In the genomic region with DNA sequence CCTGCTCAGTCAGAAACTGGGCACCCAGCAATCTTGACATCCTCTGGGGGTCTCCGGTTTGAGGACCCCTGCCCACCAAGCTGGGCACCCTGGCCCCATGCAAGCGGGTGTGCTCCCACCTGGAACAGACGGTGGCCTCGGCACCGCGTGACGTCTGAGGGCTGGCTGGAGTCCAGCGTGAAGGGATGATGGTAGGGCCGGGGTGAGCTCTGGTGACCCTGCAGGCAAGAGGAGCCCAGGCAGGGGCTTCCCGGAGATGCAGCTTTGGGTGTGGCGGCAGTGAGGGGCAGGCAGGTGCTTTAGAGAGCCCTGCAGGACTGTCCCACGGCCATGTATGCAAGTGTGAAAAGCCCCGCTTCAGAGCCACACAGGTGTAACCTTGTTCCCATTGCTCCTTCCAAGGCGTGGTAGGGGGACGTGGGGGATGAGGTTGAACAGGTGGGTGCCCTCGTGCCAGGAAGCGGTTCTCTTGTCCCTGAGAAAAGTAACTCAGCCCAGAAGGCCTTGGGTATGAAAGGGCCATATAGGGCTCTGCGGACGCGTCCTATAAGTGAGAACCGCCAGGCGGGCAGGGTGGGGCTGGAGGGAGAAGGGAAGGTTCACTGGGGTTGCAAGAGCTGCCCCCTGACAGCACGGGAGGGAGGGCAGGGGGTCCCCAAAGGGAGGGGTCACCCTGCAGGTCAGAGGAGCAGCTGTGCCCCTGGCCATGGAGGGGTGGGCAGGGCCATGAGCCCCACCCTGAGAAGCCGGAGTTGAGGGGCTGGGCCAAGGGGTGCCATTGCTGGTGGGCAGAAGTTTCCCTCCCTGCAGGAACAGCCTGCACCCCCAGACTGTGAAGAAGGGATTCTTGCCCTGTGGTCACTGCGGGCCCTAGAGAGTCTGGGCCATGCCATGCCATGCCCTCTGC, we compare ENCODE assay signal across 30 cellular contexts. TPM values are rescaled to one million over a fixed set of nuclear protein-coding genes. Genes with fewer than 3 reads are reported as not detected.
DNase-seq lines count a peak whose midpoint lies in the region; ATAC-seq and TF ChIP-seq lines count a peak whose summit lies in the region.
"Had no signal": no experiment of that assay in that cellular context is flagged by ENCODE, and none has a peak within 500 bp of the region (broad histone marks: within the 10 kb centered on the region; RNA-seq: fewer than 3 reads in every experiment).

No MANE protein-coding gene starts in this region.

- H2BK120ac ChIP-seq in mesenchymal stem cell (ENCODE audit: low read depth, low read length): no peak overlapping the region

- H3K14ac ChIP-seq in mesenchymal stem cell (ENCODE audit: low read length in 2 of 2): no peak overlapping the region

- no peaks in the 10 kb centered on the region for H3K4me1 Mint-ChIP-seq in WTC11
- peaks cover 7% of the 10 kb centered on the region for H3K4me1 Mint-ChIP-seq in neural progenitor cell

- H4K8ac ChIP-seq in mesenchymal stem cell (ENCODE audit: low read length): peak overlapping the region; percentile 24

- no peaks in the 10 kb centered on the region for H3K79me1 ChIP-seq in mesenchymal stem cell (replicated peaks; ENCODE audit: low read length, poor library complexity, severe bottlenecking)

- TF ChIP-seq POLR2A in breast epithelium (IDR thresholded peaks at IDR 0.05): no peak

- H3K79me2 ChIP-seq in neural progenitor cell (ENCODE audit: low read depth): no peaks in the 10 kb centered on the region

- peaks cover 19% of the 10 kb centered on the region for H3F3A ChIP-seq in neural progenitor cell (ENCODE audit: low read depth)

- H3K4me3 Mint-ChIP-seq in WTC11 (no peak overlapping the region), neural progenitor cell (no peak overlapping the region)
- H3K4me3 Mint-ChIP-seq: activated CD8-positive, alpha-beta T cell treated with anti-CD3 and anti-CD28 coated beads for 36 hours; activated naive CD8-positive, alpha-beta T cell; effector memory CD8-positive, alpha-beta T cell; T-cell had no signal

- POLR2A ChIA-PET in HEK293 (lab: Yijun Ruan, JAX): no interaction called here
- POLR2A ChIA-PET in WTC11 (lab: Charles Lee): no interaction called here

- ATAC-seq in WTC11: no peak
- ATAC-seq: activated CD4-positive, CD25-positive, alpha-beta regulatory T cell treated with anti-CD3 and anti-CD28 coated beads, Interleukin-2, amount 50 U/mL, for 24 hours; activated CD8-positive, alpha-beta T cell treated with anti-CD3 and anti-CD28 coated beads for 36 hours; effector memory CD8-positive, alpha-beta T cell; PC-3 had no signal

- H3K4me1 ChIP-seq in HEK293 (ENCODE audit: control insufficient read depth, insufficient read depth, low read length) (no peaks in the 10 kb centered on the region), mesenchymal stem cell (ENCODE audit: control insufficient read depth, insufficient read depth, low read depth, low read length) (peaks cover 3% of the 10 kb centered on the region), breast epithelium (no peaks in the 10 kb centered on the region), neural progenitor cell (no peaks in the 10 kb centered on the region)
- H3K4me1 ChIP-seq: BLaER1 had no signal

- H4K91ac ChIP-seq in mesenchymal stem cell (ENCODE audit: low read length): peak overlapping the region; percentile 52

- H2BK5ac ChIP-seq in mesenchymal stem cell (ENCODE audit: low read depth, low read length, poor library complexity, severe bottlenecking): no peak overlapping the region

- H3K36me3 ChIP-seq in HEK293 (ENCODE audit: control insufficient read depth in 2 of 2, insufficient read depth in 1 of 2, low read length in 2 of 2): peaks cover 0 to 29% of the 10 kb centered on the region in 2 experiments; a peak in 1 of 3 replicates
- H3K36me3 ChIP-seq in mesenchymal stem cell (ENCODE audit: control insufficient read depth in 1 of 2, insufficient read depth in 2 of 2, low read depth in 1 of 2, low read length in 2 of 2): peaks cover 30 to 46% of the 10 kb centered on the region in 2 experiments
- peaks cover 10% of the 10 kb centered on the region for H3K36me3 ChIP-seq in breast epithelium
- H3K36me3 ChIP-seq in neural progenitor cell: no peaks in the 10 kb centered on the region

- TF ChIP-seq CTCF in HEK293 (tag by site-specific recombination; IDR thresholded peaks at IDR 0.05) (no peak), WTC11 (IDR thresholded peaks at IDR 0.05) (no peak), breast epithelium (IDR thresholded peaks at IDR 0.05) (no peak), neural progenitor cell (IDR thresholded peaks at IDR 0.05) (no peak)

- no peak overlapping the region for H3K4me2 ChIP-seq in mesenchymal stem cell (ENCODE audit: low read length, poor library complexity, severe bottlenecking)
- H3K4me2 ChIP-seq in neural progenitor cell: no peak overlapping the region
- H3K4me2 ChIP-seq: BLaER1 had no signal

- H3K27ac ChIP-seq in HEK293 (ENCODE audit: extremely low read depth, low read depth, low read length): no peak overlapping the region
- H3K27ac ChIP-seq in mesenchymal stem cell (ENCODE audit: low read length, poor library complexity, severe bottlenecking): no peak overlapping the region
- H3K27ac ChIP-seq in breast epithelium: no peak overlapping the region
- no peak overlapping the region for H3K27ac ChIP-seq in neural progenitor cell
- H3K27ac ChIP-seq: BLaER1, suprapubic skin had no signal

- no peak overlapping the region for H2AK5ac ChIP-seq in mesenchymal stem cell (ENCODE audit: low read length, severe bottlenecking)

- H3K9me3 Mint-ChIP-seq in WTC11 (no peaks in the 10 kb centered on the region), neural progenitor cell (no peaks in the 10 kb centered on the region)
- H3K9me3 Mint-ChIP-seq: activated CD8-positive, alpha-beta T cell treated with anti-CD3 and anti-CD28 coated beads for 36 hours; effector memory CD8-positive, alpha-beta T cell; T-cell had no signal

- H3K18ac ChIP-seq in mesenchymal stem cell (ENCODE audit: low read depth in 1 of 2, low read length in 2 of 2): no peak overlapping the region

- intact Hi-C loops in breast epithelium (cut with DNase I; ENCODE audit: low total_unique reads): no loop called here

- H3K27me3 ChIP-seq in mesenchymal stem cell (ENCODE audit: control insufficient read depth in 1 of 2, insufficient read depth in 1 of 2, low read length in 2 of 2): peaks cover 0 to 22% of the 10 kb centered on the region in 2 experiments
- H3K27me3 ChIP-seq in breast epithelium: no peaks in the 10 kb centered on the region
- H3K27me3 ChIP-seq in neural progenitor cell: no peaks in the 10 kb centered on the region
- H3K27me3 ChIP-seq: BLaER1, suprapubic skin had no signal

- H3K4me3 ChIP-seq in HEK293 (ENCODE audit: low read depth, low read length) (no peak overlapping the region), mesenchymal stem cell (ENCODE audit: insufficient read depth in 1 of 2, low read depth in 1 of 2, low read length in 2 of 2) (no peak overlapping the region), breast epithelium (no peak overlapping the region), neural progenitor cell (no peak overlapping the region)
- H3K4me3 ChIP-seq: BLaER1, suprapubic skin had no signal

- CTCF ChIA-PET in HEK293 (lab: Yijun Ruan, JAX): interaction anchor here (0.5 to 1.0 kb wide), 2 partner anchors 28 to 95 kb away, joined by 3 to 5 read pairs; no protein-coding TSS in a partner anchor
- CTCF ChIA-PET in WTC11 (lab: Charles Lee): interaction anchor here (0.5 kb wide), 1 partner anchor 28 kb away, joined by 3 read pairs; no protein-coding TSS in a partner anchor

- H3K27me3 Mint-ChIP-seq in WTC11 (ENCODE audit: low read depth) (no peaks in the 10 kb centered on the region), neural progenitor cell (ENCODE audit: insufficient read depth, low read depth) (peaks cover 5% of the 10 kb centered on the region)
- H3K27me3 Mint-ChIP-seq: activated CD8-positive, alpha-beta T cell treated with anti-CD3 and anti-CD28 coated beads for 36 hours; activated naive CD8-positive, alpha-beta T cell; effector memory CD8-positive, alpha-beta T cell; T-cell had no signal

- H3K23ac ChIP-seq in mesenchymal stem cell (ENCODE audit: low read length in 2 of 2): no peak overlapping the region

- WGBS in mesenchymal stem cell: 91% methylated on average over 25 of the region's 25 CpGs

- H3K36me3 Mint-ChIP-seq in WTC11: no peaks in the 10 kb centered on the region; the same call in 1 of the 2 replicates
- H3K36me3 Mint-ChIP-seq in neural progenitor cell: peaks cover 5% of the 10 kb centered on the region
- H3K36me3 Mint-ChIP-seq: activated naive CD8-positive, alpha-beta T cell had no signal

- H2AFZ ChIP-seq in mesenchymal stem cell (ENCODE audit: low read depth, low read length): no peak overlapping the region
- H2AFZ ChIP-seq in neural progenitor cell (replicated peaks): no peak overlapping the region

- H3K4ac ChIP-seq in mesenchymal stem cell (ENCODE audit: low read depth in 1 of 2, low read length in 2 of 2): no peak overlapping the region

- no peak for DNase-seq in WTC11 (ENCODE audit: low spot score)
- no peak for DNase-seq in mesenchymal stem cell
- no peak for DNase-seq in NCI-H1436 treated with DMSO at 0.1 percent for 48 hours (lab: John Stamatoyannopoulos, UW)
- no peak for DNase-seq in breast epithelium (ENCODE audit: low spot score in 2 of 2)
- no peak for DNase-seq in neural progenitor cell (ENCODE audit: low spot score)
- DNase-seq: activated CD8-positive, alpha-beta T cell treated with anti-CD3 and anti-CD28 coated beads for 36 hours; activated effector memory CD4-positive, alpha-beta T cell treated with Interleukin-2 at 50 U/mL for 16 hours; activated T-cell treated with anti-CD3 and anti-CD28 coated beads for 4 hours; aorta; caudate nucleus; cortex of kidney; effector memory CD8-positive, alpha-beta T cell; IMR-90; NCI-H1092; NCI-H187; NCI-H2171 treated with DMSO at 0.1 percent for 48 hours; NCI-H510A treated with DMSO at 0.1 percent for 48 hours; PC-3; stimulated activated CD4-positive, alpha-beta T cell treated with anti-CD3 and anti-CD28 coated beads, Interleukin-4, amount 100 ng/mL, for 4 hours; stimulated activated naive CD4-positive, alpha-beta T cell; T-cell had no signal

- H4K20me1 ChIP-seq in neural progenitor cell (ENCODE audit: low read depth): no peaks in the 10 kb centered on the region

- H2BK15ac ChIP-seq in mesenchymal stem cell (ENCODE audit: low read depth, poor library complexity, severe bottlenecking): no peak overlapping the region

- no peak overlapping the region for H2BK12ac ChIP-seq in mesenchymal stem cell (ENCODE audit: low read length in 2 of 2)

- H3K27ac Mint-ChIP-seq in WTC11: no peak overlapping the region
- no peak overlapping the region for H3K27ac Mint-ChIP-seq in neural progenitor cell
- H3K27ac Mint-ChIP-seq: activated CD8-positive, alpha-beta T cell treated with anti-CD3 and anti-CD28 coated beads for 36 hours; activated naive CD8-positive, alpha-beta T cell; effector memory CD8-positive, alpha-beta T cell; T-cell had no signal

- H3K9me3 ChIP-seq in HEK293 (ENCODE audit: control insufficient read depth, insufficient read depth, low read depth, low read length) (no peaks in the 10 kb centered on the region), mesenchymal stem cell (ENCODE audit: control insufficient read depth, low read length) (no peaks in the 10 kb centered on the region), breast epithelium (no peaks in the 10 kb centered on the region), neural progenitor cell (ENCODE audit: low read depth) (no peaks in the 10 kb centered on the region)
- H3K9me3 ChIP-seq: BLaER1, suprapubic skin had no signal

- H3K9ac ChIP-seq in mesenchymal stem cell (ENCODE audit: low read length): no peak overlapping the region
- no peak overlapping the region for H3K9ac ChIP-seq in neural progenitor cell
- H3K9ac ChIP-seq: BLaER1 had no signal

RNA-seq across cellular contexts. Expression of a gene that starts 9.2 kb away (rescaled TPM):
- 1.8 to 2.7 TPM (median 2.3 TPM) in 3 replicates for total RNA-seq in WTC11 (2021)
- polyA plus RNA-seq in mesenchymal stem cell (2013, experiment 1 of 2): 1.4 TPM
- 1.3 TPM for polyA plus RNA-seq in mesenchymal stem cell (2013, experiment 2 of 2)
- total RNA-seq in breast epithelium: 1 to 10 TPM; 3.1 to 7.5 (median 5.9) TPM
- 0.52 and 0.96 TPM in 2 replicates for total RNA-seq in neural progenitor cell (ENCODE audit: low replicate concordance)
- total RNA-seq: activated CD8-positive, alpha-beta T cell treated with anti-CD3 and anti-CD28 coated beads for 36 hours; H4 had no signal

RNA-seq across cellular contexts. Expression of a gene that starts 13.9 kb away (rescaled TPM):
- total RNA-seq in WTC11 (2021) (3.4 to 4.0 TPM (median 3.5 TPM) in 3 replicates), breast epithelium (1 to 10 TPM in 2 of 3 donors, under 1 TPM in 1; 0.80 to 2.3 (median 1.6) TPM), neural progenitor cell (ENCODE audit: low replicate concordance) (0.84 TPM in 1 of 2 replicates, not detected in the other)
- polyA plus RNA-seq in mesenchymal stem cell (2013, experiment 1 of 2): 0.11 TPM
- 0.19 TPM for polyA plus RNA-seq in mesenchymal stem cell (2013, experiment 2 of 2)
- total RNA-seq: activated CD8-positive, alpha-beta T cell treated with anti-CD3 and anti-CD28 coated beads for 36 hours; fibroblast of villous mesenchyme; H4; PC-3; suprapubic skin; ureter had no signal
- polyA plus RNA-seq: AG04450 had no signal

RNA-seq across cellular contexts. Expression of a gene that starts 16.5 kb away (rescaled TPM):
- total RNA-seq in WTC11 (2021): 1.9 to 2.4 TPM (median 2.3 TPM) in 3 replicates
- not detected for polyA plus RNA-seq in mesenchymal stem cell (2013, experiment 1 of 2)
- not detected for polyA plus RNA-seq in mesenchymal stem cell (2013, experiment 2 of 2)
- total RNA-seq in breast epithelium: not detected
- total RNA-seq in neural progenitor cell (ENCODE audit: low replicate concordance): 0.53 TPM in 1 of 2 replicates, not detected in the other
- total RNA-seq: activated CD8-positive, alpha-beta T cell treated with anti-CD3 and anti-CD28 coated beads for 36 hours; H4; IMR-90; PC-3; suprapubic skin; ureter had no signal

RNA-seq across cellular contexts. Expression of a gene that starts 31.9 kb away (rescaled TPM):
- total RNA-seq in WTC11 (2021) (115 to 140 TPM (median 137 TPM) in 3 replicates), breast epithelium (10 to 100 TPM; 40.6 to 69.3 (median 44.1) TPM), neural progenitor cell (ENCODE audit: low replicate concordance) (115 and 159 TPM in 2 replicates)
- 118 TPM for polyA plus RNA-seq in mesenchymal stem cell (2013, experiment 1 of 2)
- 110 TPM for polyA plus RNA-seq in mesenchymal stem cell (2013, experiment 2 of 2)

RNA-seq across cellular contexts. Expression of a gene that starts 37.3 kb away (rescaled TPM):
- 111 to 135 TPM (median 130 TPM) in 3 replicates for total RNA-seq in WTC11 (2021)
- 38.5 TPM for polyA plus RNA-seq in mesenchymal stem cell (2013, experiment 1 of 2)
- polyA plus RNA-seq in mesenchymal stem cell (2013, experiment 2 of 2): 36.3 TPM
- 100 to 1,000 TPM in 2 of 3 donors, 10 to 100 TPM in 1; 60.6 to 135 (median 107) TPM for total RNA-seq in breast epithelium
- 198 and 231 TPM in 2 replicates for total RNA-seq in neural progenitor cell (ENCODE audit: low replicate concordance)
